ENCODE assay signal across 8 cellular contexts in the genomic region with DNA sequence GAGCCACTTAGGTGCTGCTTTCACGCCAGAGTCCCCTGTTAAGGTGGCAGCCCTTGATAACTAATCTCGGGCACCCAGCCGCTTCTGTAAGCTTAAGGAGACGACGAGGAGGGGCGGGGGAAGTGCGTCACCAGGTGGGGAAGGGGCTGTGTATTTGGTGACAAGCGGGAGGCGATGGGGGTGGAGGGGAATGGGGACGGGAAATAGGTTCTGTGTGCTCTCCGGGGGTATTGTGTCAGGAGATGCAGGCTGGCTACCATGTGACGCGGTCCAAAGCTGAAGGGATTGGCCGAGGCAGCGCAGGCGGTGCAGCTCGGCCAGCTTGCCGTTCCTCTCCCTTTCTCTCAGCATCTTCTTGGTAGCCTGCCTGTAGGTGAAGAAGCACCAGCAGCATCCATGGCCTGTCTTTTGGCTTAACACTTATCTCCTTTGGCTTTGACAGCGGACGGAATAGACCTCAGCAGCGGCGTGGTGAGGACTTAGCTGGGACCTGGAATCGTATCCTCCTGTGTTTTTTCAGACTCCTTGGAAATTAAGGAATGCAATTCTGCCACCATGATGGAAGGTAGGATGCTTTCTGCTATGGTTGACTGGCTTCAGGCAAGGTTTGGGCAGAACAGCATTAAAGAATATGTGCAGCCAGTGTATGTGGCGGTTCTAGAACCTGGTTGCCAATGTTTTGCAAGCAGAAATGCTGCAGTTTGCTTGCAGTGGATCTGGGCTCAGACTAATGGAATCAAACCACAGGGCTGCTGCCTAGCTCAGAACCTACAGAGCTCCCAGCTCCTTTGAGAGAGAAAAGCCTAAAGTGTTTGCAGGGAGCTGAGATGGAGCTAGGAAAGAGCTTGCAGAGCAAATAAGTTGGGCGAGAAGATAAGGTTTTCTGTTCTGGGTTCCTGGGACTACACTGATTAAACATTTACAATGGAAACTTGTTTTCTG. TPM values are rescaled to one million over a fixed set of nuclear protein-coding genes. Genes with fewer than 3 reads are reported as not detected.
A peak's percentile ranks its signal among the peaks of the same experiment; 100 is the strongest.
DNase-seq lines count a peak whose midpoint lies in the region; ATAC-seq and TF ChIP-seq lines count a peak whose summit lies in the region.

A gene with protein sequence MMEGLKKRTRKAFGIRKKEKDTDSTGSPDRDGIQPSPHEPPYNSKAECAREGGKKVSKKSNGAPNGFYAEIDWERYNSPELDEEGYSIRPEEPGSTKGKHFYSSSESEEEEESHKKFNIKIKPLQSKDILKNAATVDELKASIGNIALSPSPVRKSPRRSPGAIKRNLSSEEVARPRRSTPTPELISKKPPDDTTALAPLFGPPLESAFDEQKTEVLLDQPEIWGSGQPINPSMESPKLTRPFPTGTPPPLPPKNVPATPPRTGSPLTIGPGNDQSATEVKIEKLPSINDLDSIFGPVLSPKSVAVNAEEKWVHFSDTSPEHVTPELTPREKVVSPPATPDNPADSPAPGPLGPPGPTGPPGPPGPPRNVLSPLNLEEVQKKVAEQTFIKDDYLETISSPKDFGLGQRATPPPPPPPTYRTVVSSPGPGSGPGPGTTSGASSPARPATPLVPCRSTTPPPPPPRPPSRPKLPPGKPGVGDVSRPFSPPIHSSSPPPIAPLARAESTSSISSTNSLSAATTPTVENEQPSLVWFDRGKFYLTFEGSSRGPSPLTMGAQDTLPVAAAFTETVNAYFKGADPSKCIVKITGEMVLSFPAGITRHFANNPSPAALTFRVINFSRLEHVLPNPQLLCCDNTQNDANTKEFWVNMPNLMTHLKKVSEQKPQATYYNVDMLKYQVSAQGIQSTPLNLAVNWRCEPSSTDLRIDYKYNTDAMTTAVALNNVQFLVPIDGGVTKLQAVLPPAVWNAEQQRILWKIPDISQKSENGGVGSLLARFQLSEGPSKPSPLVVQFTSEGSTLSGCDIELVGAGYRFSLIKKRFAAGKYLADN (plus strand): TSS at position 350 of the 942 bp plus-strand sequence. CDS start 206 bp downstream, at position 556.

- H3K36me3 Mint-ChIP-seq in HFFc6 (ENCODE audit: low read depth) (peaks cover 45% of the 10 kb centered on the region), neural progenitor cell (no peaks in the 10 kb centered on the region)

- DNase-seq in AG04450 (ENCODE audit: low read depth, low spot score), result peak; percentile 61
- peak; percentile 64 for DNase-seq in HFFc6
- DNase-seq in Right ventricle myocardium superior, result peak; percentile 58
- peak; percentile 77 for DNase-seq in neural progenitor cell (ENCODE audit: low spot score)
- no peak for DNase-seq in germinal center (ENCODE audit: low spot score)

- no peaks in the 10 kb centered on the region for H3K79me2 ChIP-seq in neural progenitor cell (ENCODE audit: low read depth)

- intact Hi-C loops in Right ventricle myocardium superior (cut with DNase I), result no loop called here

- peaks cover 15% of the 10 kb centered on the region for H3F3A ChIP-seq in neural progenitor cell (ENCODE audit: low read depth)

- CTCF ChIA-PET in AG04450 (lab: Charles Lee), result interaction anchor here (0.7 to 11.4 kb wide), 3 partner anchors 11 to 1011 kb away, joined by 5 to 66 read pairs (median 5); no protein-coding TSS in a partner anchor

- H3K27ac Mint-ChIP-seq in HFFc6, result peak within 1 kb of the TSS; percentile 92
- H3K27ac Mint-ChIP-seq in neural progenitor cell, result no peak within 1 kb of the TSS

- peak within 1 kb of the TSS; percentile 97 for H2AFZ ChIP-seq in neural progenitor cell (replicated peaks)

- H3K9ac ChIP-seq in neural progenitor cell, result no peak within 1 kb of the TSS

- H3K27me3 Mint-ChIP-seq in HFFc6 (ENCODE audit: insufficient read depth) (no peaks in the 10 kb centered on the region; the same call in none of the 2 replicates), neural progenitor cell (ENCODE audit: insufficient read depth, low read depth) (no peaks in the 10 kb centered on the region)

- H4K20me1 ChIP-seq in neural progenitor cell (ENCODE audit: low read depth), result no peaks in the 10 kb centered on the region

- H3K9me3 Mint-ChIP-seq in HFFc6, result no peaks in the 10 kb centered on the region
- no peaks in the 10 kb centered on the region for H3K9me3 Mint-ChIP-seq in neural progenitor cell

- H3K4me1 ChIP-seq in neural progenitor cell, result peaks cover 6% of the 10 kb centered on the region

- H3K4me1 Mint-ChIP-seq in HFFc6 (ENCODE audit: low read depth) (peaks cover 86% of the 10 kb centered on the region), neural progenitor cell (peaks cover 23% of the 10 kb centered on the region)

- H3K27ac ChIP-seq in AG04450 (ENCODE audit: low read depth, low read length) (peak within 1 kb of the TSS; percentile 98), adipose tissue (ENCODE audit: low read depth, low read length) (peak within 1 kb of the TSS; percentile 52), neural progenitor cell (no peak within 1 kb of the TSS)

- H3K9me3 ChIP-seq in AG04450 (ENCODE audit: control insufficient read depth, insufficient read depth, low read length) (no peaks in the 10 kb centered on the region), neural progenitor cell (ENCODE audit: low read depth) (no peaks in the 10 kb centered on the region)

- WGBS in adipose tissue, 3 donors, result 20 to 25% (median 23%) methylated on average over 25 of the region's 25 CpGs

- H3K36me3 ChIP-seq in neural progenitor cell, result no peaks in the 10 kb centered on the region

- peak within 1 kb of the TSS; percentile 81 for H3K4me2 ChIP-seq in neural progenitor cell

- ATAC-seq in Right ventricle myocardium superior (ENCODE audit: poor library complexity) (peak; percentile 92), esophagus mucosa (no peak), GM18858 (IDR thresholded peaks at IDR 0.05; ENCODE audit: unreplicated experiment) (no peak)

- H3K4me3 Mint-ChIP-seq in HFFc6 (peak within 1 kb of the TSS; percentile 96), neural progenitor cell (peak within 1 kb of the TSS; percentile 87)

- TF ChIP-seq CTCF in AG04450 (IDR thresholded peaks at IDR 0.05; ENCODE audit: low read depth, low read length), result no peak
- TF ChIP-seq CTCF in HFFc6 (IDR thresholded peaks at IDR 0.05), result no peak
- no peak for TF ChIP-seq CTCF in neural progenitor cell (IDR thresholded peaks at IDR 0.05)

- peak within 1 kb of the TSS; percentile 85 for H3K4me3 ChIP-seq in AG04450 (ENCODE audit: low read depth, low read length)
- H3K4me3 ChIP-seq in neural progenitor cell, result peak within 1 kb of the TSS; percentile 55

- H3K27me3 ChIP-seq in AG04450 (ENCODE audit: control insufficient read depth, insufficient read depth, low read length) (no peaks in the 10 kb centered on the region), neural progenitor cell (peaks cover 22% of the 10 kb centered on the region)

- POLR2A ChIA-PET in AG04450 (lab: Yijun Ruan, JAX), result interaction anchor here (0.9 to 2.0 kb wide), 9 partner anchors 12 to 84 kb away, joined by 3 to 14 read pairs (median 5); no protein-coding TSS in a partner anchor

RNA-seq across cellular contexts. Expression of the gene that starts here (rescaled TPM):
- 85.1 and 110 TPM in 2 replicates for polyA plus RNA-seq in AG04450 (2011; rRNA removed)
- 166 and 194 TPM in 2 replicates for polyA minus RNA-seq in AG04450 (2011; rRNA and poly(A)+ RNA removed)
- 10 to 100 TPM; 53.3 to 72.0 (median 57.9) TPM for total RNA-seq in HFFc6 (2021; fragmentation: NEBNext Ultra II Directional; extraction: Animal tissue kit (Norgen Biotek cat#: 25700))
- 1 to 10 TPM in 2 of 3 donors, under 1 TPM in 1; 0.24 to 2.5 (median 2.1) TPM for polyA plus RNA-seq in adipose tissue
- total RNA-seq in Right ventricle myocardium superior, result 3.6 TPM
- total RNA-seq in neural progenitor cell (ENCODE audit: low replicate concordance), result 4.2 and 6.6 TPM in 2 replicates
- 1.4 TPM for total RNA-seq in esophagus mucosa

Comparison
In these comparisons a context has a peak if more than half of its experiments do, and no peak if none do; other contexts are left out.
1. RNA of the gene that starts here (polyA plus RNA-seq): 85.1 to 110 TPM in AG04450; 0.24 to 2.5 TPM in adipose tissue; every median in the first group is over 10 times any median in the second.